In genomic region chr6:159170333-159170672, GRCh38 we compare ENCODE assay signal across 8 cellular contexts. TPM values are rescaled to one million over a fixed set of nuclear protein-coding genes. Genes with fewer than 3 reads are reported as not detected.
A peak's percentile ranks its signal among the peaks of the same experiment; 100 is the strongest.
DNase-seq lines count a peak whose midpoint lies in the region; ATAC-seq lines count a peak whose summit lies in the region.

No MANE protein-coding gene starts in this region.

- H3K27me3 Mint-ChIP-seq in activated CD4-positive, alpha-beta T cell treated with anti-CD3 and anti-CD28 coated beads, Interleukin-2, amount 10 ng/mL, durations not matched to agents 7 days and 5 days, result peaks cover 83% of the 10 kb centered on the region
- peaks cover 72% of the 10 kb centered on the region for H3K27me3 Mint-ChIP-seq in activated CD8-positive, alpha-beta T cell treated with anti-CD3 and anti-CD28 coated beads, Interleukin-2, amount 10 ng/mL, durations not matched to agents 7 days and 5 days (ENCODE audit: low read depth)
- H3K27me3 Mint-ChIP-seq in stimulated activated naive CD8-positive, alpha-beta T cell treated with anti-CD3 and anti-CD28 coated beads, Interleukin-15, amount 100 ng/mL, for 72 hours, result peaks cover 97% of the 10 kb centered on the region

- H3K27ac Mint-ChIP-seq in activated CD4-positive, alpha-beta T cell treated with anti-CD3 and anti-CD28 coated beads, Interleukin-2, amount 10 ng/mL, durations not matched to agents 7 days and 5 days, result no peak overlapping the region
- H3K27ac Mint-ChIP-seq in activated CD8-positive, alpha-beta T cell treated with anti-CD3 and anti-CD28 coated beads, Interleukin-2, amount 10 ng/mL, durations not matched to agents 7 days and 5 days, result no peak overlapping the region
- no peak overlapping the region for H3K27ac Mint-ChIP-seq in stimulated activated naive CD8-positive, alpha-beta T cell treated with anti-CD3 and anti-CD28 coated beads, Interleukin-15, amount 100 ng/mL, for 72 hours

- ATAC-seq in activated CD8-positive, alpha-beta T cell treated with anti-CD3 and anti-CD28 coated beads, Interleukin-2, amount 10 ng/mL, durations not matched to agents 7 days and 5 days, result no peak
- no peak for ATAC-seq in stimulated activated naive CD8-positive, alpha-beta T cell treated with anti-CD3 and anti-CD28 coated beads, Interleukin-15, amount 100 ng/mL, for 72 hours

- CTCF ChIA-PET in activated CD4-positive, alpha-beta T cell treated with anti-CD3 and anti-CD28 coated beads, Interleukin-2, amount 10 ng/mL, durations not matched to agents 7 days and 5 days (lab: Charles Lee), result interaction anchor here (1.3 kb wide), 1 partner anchor 159 kb away, joined by 3 read pairs; no protein-coding TSS in a partner anchor
- CTCF ChIA-PET in activated CD8-positive, alpha-beta T cell treated with anti-CD3 and anti-CD28 coated beads, Interleukin-2, amount 10 ng/mL, durations not matched to agents 7 days and 5 days (lab: Charles Lee), result interaction anchor here (1.3 to 1.5 kb wide), 2 partner anchors 14 to 485 kb away, joined by 4 read pairs; no protein-coding TSS in a partner anchor

- DNase-seq in activated CD4-positive, alpha-beta T cell treated with anti-CD3 and anti-CD28 coated beads, Interleukin-2, amount 10 ng/mL, durations not matched to agents 7 days and 5 days, result no peak
- no peak for DNase-seq in activated CD4-positive, alpha-beta T cell treated with anti-CD3 and anti-CD28 coated beads, Interleukin-2, amount 50 U/mL, for 48 hours
- DNase-seq in activated CD8-positive, alpha-beta T cell treated with anti-CD3 and anti-CD28 coated beads, Interleukin-2, amount 10 ng/mL, durations not matched to agents 7 days and 5 days, result no peak
- DNase-seq in stimulated activated naive CD8-positive, alpha-beta T cell treated with anti-CD3 and anti-CD28 coated beads, Interleukin-15, amount 100 ng/mL, for 72 hours, result no peak
- DNase-seq in NCI-H1048 (lab: John Stamatoyannopoulos, UW), result no peak
- DNase-seq in SHP77 (lab: John Stamatoyannopoulos, UW), result no peak
- DNase-seq in CD1c-positive myeloid dendritic cell (ENCODE audit: extremely low spot score), result no peak

- H3K4me3 Mint-ChIP-seq in activated CD4-positive, alpha-beta T cell treated with anti-CD3 and anti-CD28 coated beads, Interleukin-2, amount 10 ng/mL, durations not matched to agents 7 days and 5 days, result peak overlapping the region; percentile 44
- H3K4me3 Mint-ChIP-seq in activated CD8-positive, alpha-beta T cell treated with anti-CD3 and anti-CD28 coated beads, Interleukin-2, amount 10 ng/mL, durations not matched to agents 7 days and 5 days, result peak overlapping the region; percentile 53
- peak overlapping the region; percentile 74 to 81 for H3K4me3 Mint-ChIP-seq in stimulated activated naive CD8-positive, alpha-beta T cell treated with anti-CD3 and anti-CD28 coated beads, Interleukin-15, amount 100 ng/mL, for 72 hours

- H3K4me3 ChIP-seq in iPS-11a (ENCODE audit: low read depth, low read length), result peak overlapping the region; percentile 13

- H3K9me3 Mint-ChIP-seq in activated CD4-positive, alpha-beta T cell treated with anti-CD3 and anti-CD28 coated beads, Interleukin-2, amount 10 ng/mL, durations not matched to agents 7 days and 5 days, result no peaks in the 10 kb centered on the region
- no peaks in the 10 kb centered on the region for H3K9me3 Mint-ChIP-seq in activated CD8-positive, alpha-beta T cell treated with anti-CD3 and anti-CD28 coated beads, Interleukin-2, amount 10 ng/mL, durations not matched to agents 7 days and 5 days (ENCODE audit: insufficient read depth)
- H3K9me3 Mint-ChIP-seq in stimulated activated naive CD8-positive, alpha-beta T cell treated with anti-CD3 and anti-CD28 coated beads, Interleukin-15, amount 100 ng/mL, for 72 hours, result no peaks in the 10 kb centered on the region

- peaks cover 26% of the 10 kb centered on the region for H3K4me1 Mint-ChIP-seq in activated CD4-positive, alpha-beta T cell treated with anti-CD3 and anti-CD28 coated beads, Interleukin-2, amount 10 ng/mL, durations not matched to agents 7 days and 5 days
- peaks cover 15% of the 10 kb centered on the region for H3K4me1 Mint-ChIP-seq in activated CD8-positive, alpha-beta T cell treated with anti-CD3 and anti-CD28 coated beads, Interleukin-2, amount 10 ng/mL, durations not matched to agents 7 days and 5 days (ENCODE audit: low read depth)
- peaks cover 29% of the 10 kb centered on the region for H3K4me1 Mint-ChIP-seq in stimulated activated naive CD8-positive, alpha-beta T cell treated with anti-CD3 and anti-CD28 coated beads, Interleukin-15, amount 100 ng/mL, for 72 hours

- POLR2A ChIA-PET in activated CD4-positive, alpha-beta T cell treated with anti-CD3 and anti-CD28 coated beads, Interleukin-2, amount 10 ng/mL, durations not matched to agents 7 days and 5 days (lab: Charles Lee), result no interaction called here
- POLR2A ChIA-PET in activated CD8-positive, alpha-beta T cell treated with anti-CD3 and anti-CD28 coated beads, Interleukin-2, amount 10 ng/mL, durations not matched to agents 7 days and 5 days (lab: Charles Lee), result no interaction called here

- no peaks in the 10 kb centered on the region for H3K36me3 Mint-ChIP-seq in activated CD4-positive, alpha-beta T cell treated with anti-CD3 and anti-CD28 coated beads, Interleukin-2, amount 10 ng/mL, durations not matched to agents 7 days and 5 days (ENCODE audit: low read depth)
- H3K36me3 Mint-ChIP-seq in activated CD8-positive, alpha-beta T cell treated with anti-CD3 and anti-CD28 coated beads, Interleukin-2, amount 10 ng/mL, durations not matched to agents 7 days and 5 days (ENCODE audit: low read depth), result no peaks in the 10 kb centered on the region

RNA-seq across cellular contexts. Expression of gene FNDC1, which starts 1.1 kb away (rescaled TPM):
- total RNA-seq in activated CD4-positive, alpha-beta T cell treated with anti-CD3 and anti-CD28 coated beads, Interleukin-2, amount 10 ng/mL, durations not matched to agents 7 days and 5 days, result not detected
- not detected for total RNA-seq in activated CD8-positive, alpha-beta T cell treated with anti-CD3 and anti-CD28 coated beads, Interleukin-2, amount 10 ng/mL, durations not matched to agents 7 days and 5 days
